In the genomic region with DNA sequence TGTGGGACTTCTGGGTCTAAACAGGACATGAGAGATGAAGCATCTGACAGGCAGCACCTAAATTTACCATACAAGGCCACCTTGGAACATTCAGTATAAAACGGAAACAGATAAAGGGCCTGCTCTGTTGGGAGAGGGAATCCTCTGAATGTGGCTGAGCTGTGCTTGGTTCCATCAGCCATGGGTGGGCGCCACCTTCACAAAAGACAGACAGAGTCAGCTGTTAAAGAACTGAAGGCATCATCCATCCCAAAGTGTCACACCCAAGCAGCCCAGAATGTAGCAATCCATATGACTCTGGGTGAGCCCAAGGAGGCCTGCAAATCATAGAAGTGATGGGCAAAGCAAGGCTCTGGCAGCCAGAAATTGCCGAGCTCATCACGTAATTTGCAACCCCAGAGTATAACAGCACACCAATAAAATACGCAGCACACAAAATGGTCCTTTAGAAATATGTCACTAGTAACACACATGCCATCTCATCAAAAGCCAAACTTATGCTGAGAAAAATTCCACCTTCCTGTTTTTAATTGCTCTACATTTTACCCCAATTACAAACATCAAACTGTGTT, we compare ENCODE assay signal across 10 cellular contexts. TPM values are rescaled to one million over a fixed set of nuclear protein-coding genes. Genes with fewer than 3 reads are reported as not detected.
A peak's percentile ranks its signal among the peaks of the same experiment; 100 is the strongest.
DNase-seq lines count a peak whose midpoint lies in the region; ATAC-seq and TF ChIP-seq lines count a peak whose summit lies in the region.
"Had no signal": no experiment of that assay in that cellular context is flagged by ENCODE, and none has a peak within 500 bp of the region (broad histone marks: within the 10 kb centered on the region; RNA-seq: fewer than 3 reads in every experiment).

No MANE protein-coding gene starts in this region.

- H3K23me2 ChIP-seq in H9 (ENCODE audit: insufficient read length, low read depth, low read length, poor library complexity, severe bottlenecking), result no peaks in the 10 kb centered on the region

- CTCF ChIA-PET in Panc1 (lab: Charles Lee), result interaction anchor here (0.6 kb wide), 2 partner anchors 626 to 1476 kb away, joined by 3 to 4 read pairs; no protein-coding TSS in a partner anchor

- peaks cover 4 to 7% of the 10 kb centered on the region in 2 experiments; a peak in 3 of 5 replicates for H3K9me3 Mint-ChIP-seq in H9
- H3K9me3 Mint-ChIP-seq: activated CD8-positive, alpha-beta T cell treated with anti-CD3 and anti-CD28 coated beads for 36 hours had no signal

- H4K5ac ChIP-seq in H9 (ENCODE audit: insufficient read length, low read depth, low read length), result no peak overlapping the region

- intact Hi-C loops in Panc1 (cut with micrococcal nuclease; ENCODE audit: unreplicated experiment), result no loop called here
- intact Hi-C loops in left cardiac atrium (cut with DNase I), result no loop called here

- no peak overlapping the region for H2AFZ ChIP-seq in H9 (ENCODE audit: low read length)

- H3K23ac ChIP-seq in H9 (ENCODE audit: insufficient read length, low read depth, low read length), result no peak overlapping the region

- H3K27ac Mint-ChIP-seq in H9, result no peak overlapping the region
- H3K27ac Mint-ChIP-seq: activated CD8-positive, alpha-beta T cell treated with anti-CD3 and anti-CD28 coated beads for 36 hours had no signal

- BruUV-seq in Panc1 (replicated peaks; lab: Mats Ljungman, UMichigan), result no TSS peak

- no peak overlapping the region for H3K4me3 Mint-ChIP-seq in H9
- H3K4me3 Mint-ChIP-seq: activated CD8-positive, alpha-beta T cell treated with anti-CD3 and anti-CD28 coated beads for 36 hours had no signal

- no peak overlapping the region for H3K56ac ChIP-seq in H9 (ENCODE audit: insufficient read length, low read depth, low read length)

- H3K4me1 ChIP-seq in H9 (ENCODE audit: insufficient read depth, low read length), result no peaks in the 10 kb centered on the region; the same call in 1 of the 2 replicates
- H3K4me1 ChIP-seq in Panc1 (ENCODE audit: control insufficient read depth, insufficient read depth, low read length), result no peaks in the 10 kb centered on the region; the same call in 1 of the 2 replicates

- no peak overlapping the region for H2BK5ac ChIP-seq in H9 (ENCODE audit: insufficient read length, low read length)

- no peak overlapping the region for H2BK120ac ChIP-seq in H9 (ENCODE audit: low read depth, low read length, poor library complexity, severe bottlenecking)

- no CpG with 5 or more reads among the region's 5 CpGs for WGBS in H9 (ENCODE audit: extremely low coverage, insufficient read length, low lambda C conversion rate)

- H2BK15ac ChIP-seq in H9 (ENCODE audit: low read depth, low read length), result no peak overlapping the region

- H3K9ac ChIP-seq in H9 (ENCODE audit: extremely low read depth, insufficient read length, low read length), result no peak overlapping the region

- peaks cover 5 to 6% of the 10 kb centered on the region in 2 experiments for H3K4me1 Mint-ChIP-seq in H9

- DNase-seq in AML-193 (lab: John Stamatoyannopoulos, UW), result peak; percentile 25 to 31
- DNase-seq in H9, result peak; percentile 55
- no peak for DNase-seq in Panc1 (ENCODE audit: low read depth, low spot score)
- DNase-seq in left cardiac atrium, result no peak
- no peak for DNase-seq in foreskin fibroblast
- no peak for DNase-seq in RPMI8226
- DNase-seq in COLO829 (ENCODE audit: low spot score), result no peak
- DNase-seq in NCI-H1436 (lab: John Stamatoyannopoulos, UW), result no peak
- DNase-seq: activated CD8-positive, alpha-beta T cell treated with anti-CD3 and anti-CD28 coated beads for 36 hours; stimulated activated CD4-positive, alpha-beta T cell treated with anti-CD3 and anti-CD28 coated beads, Interleukin-4, amount 100 ng/mL, for 1 hour had no signal

- in situ Hi-C loops in Panc1 (cut with HindIII; ENCODE audit: low pct_unique_long_range_greater_than_20kb, low sequenced_read_pairs), result no loop called here

- ATAC-seq in Panc1 (peak; percentile 58; the same call in 1 of the 2 replicates), left cardiac atrium (peak; percentile 61 to 74)
- ATAC-seq: activated CD8-positive, alpha-beta T cell treated with anti-CD3 and anti-CD28 coated beads for 36 hours had no signal

- H3K79me1 ChIP-seq in H9 (ENCODE audit: insufficient read depth, low read depth, low read length, poor library complexity, severe bottlenecking), result no peaks in the 10 kb centered on the region

- no peak overlapping the region for H4K91ac ChIP-seq in H9 (ENCODE audit: insufficient read length, low read depth, low read length)

- no peak overlapping the region for H3K4ac ChIP-seq in H9 (ENCODE audit: low read depth, low read length)

- H3K4me3 ChIP-seq in Panc1 (ENCODE audit: low read depth in 2 of 2, low read length in 2 of 2) (no peak overlapping the region), foreskin fibroblast (ENCODE audit: low read depth in 1 of 2, low read length in 2 of 2) (no peak overlapping the region)

- H3K14ac ChIP-seq in H9 (ENCODE audit: insufficient read depth, low read length), result no peak overlapping the region

- H4K20me1 ChIP-seq in H9 (ENCODE audit: control insufficient read depth, insufficient read depth, insufficient read length), result no peaks in the 10 kb centered on the region

- no peak overlapping the region for H4K8ac ChIP-seq in H9 (replicated peaks; ENCODE audit: insufficient read length, low read depth, low read length)

- H3K36me3 Mint-ChIP-seq in H9 (ENCODE audit: insufficient read depth in 1 of 3, low read depth in 3 of 3), result no peaks in the 10 kb centered on the region; a peak in 1 of 7 replicates

- H2BK20ac ChIP-seq in H9 (ENCODE audit: low read depth, low read length, poor library complexity, severe bottlenecking), result no peak overlapping the region

- H3K9me3 ChIP-seq in H9 (ENCODE audit: control insufficient read depth, low read depth, low read length) (no peaks in the 10 kb centered on the region), Panc1 (ENCODE audit: control insufficient read depth, insufficient read depth, low read depth, low read length) (no peaks in the 10 kb centered on the region)

- H3T11ph ChIP-seq in H9 (ENCODE audit: low read length), result no peak overlapping the region

- no peaks in the 10 kb centered on the region for H3K36me3 ChIP-seq in Panc1 (ENCODE audit: control insufficient read depth, insufficient read depth, low read length)

- no peak overlapping the region for H3K4me2 ChIP-seq in H9 (ENCODE audit: insufficient read depth, insufficient read length, low read length)

- peaks cover 6% of the 10 kb centered on the region; the same call in 1 of the 2 replicates for H3K27me3 Mint-ChIP-seq in H9 (ENCODE audit: low read depth)
- H3K27me3 Mint-ChIP-seq: activated CD8-positive, alpha-beta T cell treated with anti-CD3 and anti-CD28 coated beads for 36 hours had no signal

- TF ChIP-seq CTCF in H9 (conservative IDR thresholded peaks at IDR 0.05) (peak; percentile 65), Panc1 (IDR thresholded peaks at IDR 0.05) (peak; percentile 52), foreskin fibroblast (IDR thresholded peaks at IDR 0.05; ENCODE audit: low read depth, low read length) (no peak)

- POLR2A ChIA-PET in Panc1 (lab: Charles Lee), result no interaction called here

- no peaks in the 10 kb centered on the region for H3K79me2 ChIP-seq in H9 (ENCODE audit: insufficient read depth, low read length)

- no peak overlapping the region for H3K18ac ChIP-seq in H9 (ENCODE audit: insufficient read length, low read depth, low read length)

- H3K27ac ChIP-seq in H9 (ENCODE audit: insufficient read length, low read depth, low read length) (no peak overlapping the region), Panc1 (ENCODE audit: low read length) (no peak overlapping the region)

- H2AK5ac ChIP-seq in H9 (ENCODE audit: insufficient read length, low read length), result no peak overlapping the region

- H3K27me3 ChIP-seq in H9 (ENCODE audit: insufficient read depth, low read length) (no peaks in the 10 kb centered on the region), Panc1 (ENCODE audit: control insufficient read depth, insufficient read depth, low read length) (no peaks in the 10 kb centered on the region)

- H2BK12ac ChIP-seq in H9 (ENCODE audit: insufficient read length, low read depth, low read length), result no peak overlapping the region

RNA-seq across cellular contexts. Expression of gene RBP1, which starts 24.8 kb away (rescaled TPM):
- total RNA-seq in H9 (2021) (39.1 and 42.6 TPM in 2 replicates), Panc1 (2021; ENCODE audit: unreplicated experiment) (18.6 TPM), left cardiac atrium (10 to 100 TPM; 25.6 to 44.4 TPM)
- 83.7 TPM for polyA plus RNA-seq in Panc1 (2012; ENCODE audit: insufficient read length)
- total RNA-seq: activated CD8-positive, alpha-beta T cell treated with anti-CD3 and anti-CD28 coated beads for 36 hours had no signal

Comparison
In these comparisons a context has a peak if more than half of its experiments do, and no peak if none do; other contexts are left out.
1. DNase-seq: peak in AML-193 (2 of 2) and H9 (single experiment); none in Panc1 (single experiment), left cardiac atrium (single experiment), foreskin fibroblast (0 of 2), RPMI8226 (single experiment), COLO829 (single experiment) and NCI-H1436 (single experiment).